Comparison of ENCODE assay signal across 8 cellular contexts in genomic region chr17:70045780-70046179, GRCh38. TPM values are rescaled to one million over a fixed set of nuclear protein-coding genes. Genes with fewer than 3 reads are reported as not detected.
DNase-seq lines count a peak whose midpoint lies in the region; FAIRE-seq and TF ChIP-seq lines count a peak whose summit lies in the region.
"Not testable (repeated sequence)": the region's sequence is repeated elsewhere in the genome, so short reads cannot be mapped to it uniquely, and the experiment has no call there.
"Had no signal": no experiment of that assay in that cellular context is flagged by ENCODE, and none has a peak within 500 bp of the region (broad histone marks: within the 10 kb centered on the region; RNA-seq: fewer than 3 reads in every experiment).

No MANE protein-coding gene starts in this region.

- not testable (repeated sequence) for H3K9me3 Mint-ChIP-seq in Caco-2 (ENCODE audit: unreplicated experiment)

- H3K4me1 ChIP-seq in Caco-2 = peaks cover 32% of the 10 kb centered on the region
- not testable (repeated sequence) for H3K4me1 ChIP-seq in neuron (ENCODE audit: insufficient read depth, low read length)

- H3K36me3 Mint-ChIP-seq in Caco-2 (ENCODE audit: insufficient read depth, unreplicated experiment) = not testable (repeated sequence)

- not testable (repeated sequence) for H3K27me3 ChIP-seq in Caco-2 (replicated peaks; ENCODE audit: control insufficient read depth, insufficient read depth, low read length); neuron (ENCODE audit: insufficient read depth, low read length)

- CTCF ChIA-PET in Caco-2 (lab: Charles Lee) = not testable (repeated sequence)

- BruUV-seq in Caco-2 (replicated peaks; lab: Mats Ljungman, UMichigan) = not testable (repeated sequence)

- FAIRE-seq in RCC 7860 (lab: Jason Lieb, UNC) = peak; percentile 45
- peak; percentile 51 for FAIRE-seq in frontal cortex (lab: Jason Lieb, UNC)

- not testable (repeated sequence) for H3K4me3 ChIP-seq in Caco-2 (ENCODE audit: low read depth, low read length); neuron (ENCODE audit: low read length)

- not testable (repeated sequence) for H3K36me3 ChIP-seq in Caco-2 (ENCODE audit: control insufficient read depth, insufficient read depth, low read length); neuron (ENCODE audit: insufficient read depth, low read length)

- peaks cover 17% of the 10 kb centered on the region for H3K4me1 Mint-ChIP-seq in Caco-2 (ENCODE audit: low read depth, unreplicated experiment)

- not testable (repeated sequence) for H3K9me3 ChIP-seq in Caco-2; neuron (ENCODE audit: low read length)

- not testable (repeated sequence) for H3K27me3 Mint-ChIP-seq in Caco-2 (ENCODE audit: insufficient read depth, unreplicated experiment)

- POLR2A ChIA-PET in Caco-2 (lab: Charles Lee) = not testable (repeated sequence)

- H3K4me3 Mint-ChIP-seq in Caco-2 (ENCODE audit: unreplicated experiment) = not testable (repeated sequence)

- DNase-seq in Caco-2; RCC 7860 (ENCODE audit: low spot score); frontal cortex (ENCODE audit: low spot score in 2 of 2): not testable (repeated sequence)

- intact Hi-C loops in Caco-2 (cut with micrococcal nuclease; ENCODE audit: unreplicated experiment) = not testable (repeated sequence)

- TF ChIP-seq CTCF in Caco-2 (IDR thresholded peaks at IDR 0.05; ENCODE audit: insufficient read depth in 1 of 2, low read depth in 1 of 2, low read length in 1 of 2, severe bottlenecking in 1 of 2, unreplicated experiment in 1 of 2) = not testable (repeated sequence)

- H2AFZ ChIP-seq in neuron (ENCODE audit: low read depth, low read length) = peak overlapping the region; percentile 46

- peak overlapping the region; percentile 15 for H3K27ac Mint-ChIP-seq in Caco-2 (ENCODE audit: unreplicated experiment)

RNA-seq across cellular contexts. Expression of gene KCNJ16, which starts 29.2 kb away (rescaled TPM):
- total RNA-seq in Caco-2 (2022) (8.0 and 9.3 TPM in 2 replicates), frontal cortex (6.9 TPM)
- total RNA-seq: B cell; CD4-positive, alpha-beta T cell; CD8-positive, alpha-beta T cell; Daoy had no signal
